Comparison of ENCODE assay signal across 26 cellular contexts in the genomic region with DNA sequence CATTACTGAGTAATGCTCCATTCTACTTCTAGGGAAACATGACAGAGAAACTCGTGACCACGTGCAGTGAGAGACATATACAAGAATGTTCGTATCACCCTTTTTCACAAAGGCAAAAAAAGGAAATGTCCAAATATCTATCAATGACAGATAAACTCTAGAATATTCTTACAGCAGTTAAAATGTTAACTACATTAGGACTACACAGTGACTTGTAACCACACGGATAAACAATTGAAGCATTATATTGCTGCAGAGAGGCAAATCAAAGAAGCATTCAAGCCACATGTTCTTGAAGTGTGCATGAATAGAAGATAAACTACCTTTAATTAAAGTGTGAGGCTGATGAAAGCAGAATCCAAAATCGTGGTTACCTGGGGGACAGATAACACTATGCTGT.
"Had no signal": no experiment of that assay in that cellular context is flagged by ENCODE, and none has a peak within 500 bp of the region (broad histone marks: within the 10 kb centered on the region; RNA-seq: fewer than 3 reads in every experiment).

No MANE protein-coding gene starts in this region.

- ATAC-seq: right lobe of liver; stimulated activated effector memory CD8-positive, alpha-beta T cell treated with anti-CD3 and anti-CD28 coated beads, Interleukin-12 subunit alpha, Interleukin-12 subunit beta, amount 100 ng/mL, for 72 hours; T-helper 17 cell had no signal

- H3K27me3 ChIP-seq: adrenal gland, ascending aorta, cardiac muscle cell, colonic mucosa, right lobe of liver, thyroid gland, upper lobe of left lung, vagina had no signal

- H3K36me3 ChIP-seq: adrenal gland, ascending aorta, cardiac muscle cell, colonic mucosa, left ventricle myocardium inferior, right lobe of liver, thyroid gland, upper lobe of left lung, vagina had no signal

- H3K27ac ChIP-seq: adrenal gland, ascending aorta, cardiac muscle cell, colonic mucosa, left ventricle myocardium inferior, right lobe of liver, skin epidermis, thyroid gland, upper lobe of left lung, vagina had no signal

- H3K9me3 ChIP-seq: adrenal gland, colonic mucosa, right lobe of liver, thyroid gland, upper lobe of left lung, vagina had no signal

- DNase-seq: activated CD4-positive, alpha-beta memory T cell treated with anti-CD3 and anti-CD28 coated beads for 36 hours; activated CD4-positive, alpha-beta T cell treated with anti-CD3 and anti-CD28 coated beads, Interleukin-2, amount 10 ng/mL, durations not matched to agents 24 days and 14 days; activated CD4-positive, CD25-positive, alpha-beta regulatory T cell treated with anti-CD3 and anti-CD28 coated beads, Interleukin-2, amount 50 U/mL, for 72 hours; activated CD8-positive, alpha-beta memory T cell treated with anti-CD3 and anti-CD28 coated beads, Interleukin-2, amount 50 U/mL, for 4 hours; activated effector memory CD4-positive, alpha-beta T cell treated with anti-CD3 and anti-CD28 coated beads, Interleukin-2, amount 50 U/mL, for 16 hours; activated naive CD4-positive, alpha-beta T cell treated with anti-CD3 and anti-CD28 coated beads for 36 hours; activated naive CD8-positive, alpha-beta T cell treated with anti-CD3 and anti-CD28 coated beads for 36 hours; activated T-cell treated with anti-CD3 and anti-CD28 coated beads, Interleukin-2, amount 50 U/mL, for 1 hour; adrenal gland; cerebellar nuclear complex; colonic mucosa; effector memory CD4-positive, alpha-beta T cell; erythroblast; islet precursor cell; left ventricle myocardium inferior; right lobe of liver; stimulated activated CD4-positive, alpha-beta T cell treated with anti-CD3 and anti-CD28 coated beads, Interleukin-4, amount 100 ng/mL, for 24 hours; T-helper 17 cell; thyroid gland; upper lobe of left lung had no signal

- H3K4me3 ChIP-seq: adrenal gland, ascending aorta, cardiac muscle cell, colonic mucosa, left ventricle myocardium inferior, lung, right lobe of liver, skin epidermis, thyroid gland, upper lobe of left lung, vagina had no signal

- H3K4me1 ChIP-seq: adrenal gland, ascending aorta, colonic mucosa, left ventricle myocardium inferior, right lobe of liver, thyroid gland, upper lobe of left lung, vagina had no signal
